8 cellular contexts compared by ENCODE assay signal in genomic region chr3:30319713-30320112, GRCh38.
DNase-seq lines count a peak whose midpoint lies in the region; ATAC-seq and TF ChIP-seq lines count a peak whose summit lies in the region.

No MANE protein-coding gene starts in this region.

- H3K4me3 Mint-ChIP-seq in activated naive CD4-positive, alpha-beta T cell treated with anti-CD3 and anti-CD28 coated beads for 36 hours: no peak overlapping the region

- H3K4me1 Mint-ChIP-seq in activated naive CD4-positive, alpha-beta T cell treated with anti-CD3 and anti-CD28 coated beads for 36 hours (ENCODE audit: low read depth): peaks cover 21% of the 10 kb centered on the region

- peak overlapping the region; percentile 62 to 84 for H3K27ac ChIP-seq in right atrium auricular region

- DNase-seq in NCI-H1417 (lab: John Stamatoyannopoulos, UW) (peak in 2 of 3 experiments; percentile 7 to 9), NCI-H1417 treated with DMSO at 0.1 percent for 48 hours (lab: John Stamatoyannopoulos, UW) (no peak), NT2/D1 (ENCODE audit: low read depth, low spot score) (peak; percentile 13), right atrium auricular region (ENCODE audit: low spot score) (peak; percentile 68), C1 segment of cervical spinal cord (lab: John Stamatoyannopoulos, UW) (no peak)
- DNase-seq in activated naive CD4-positive, alpha-beta T cell treated with anti-CD3 and anti-CD28 coated beads for 36 hours: peak; percentile 67
- DNase-seq in stimulated activated CD4-positive, alpha-beta T cell treated with anti-CD3 and anti-CD28 coated beads, Interleukin-4, amount 100 ng/mL, for 24 hours: peak; percentile 48

- H3K4me1 ChIP-seq in NT2/D1 (ENCODE audit: insufficient read depth, insufficient read length) (no peaks in the 10 kb centered on the region), right atrium auricular region (peaks cover 0 to 14% of the 10 kb centered on the region in 2 donors)

- H3K27me3 ChIP-seq in NT2/D1 (ENCODE audit: insufficient read depth, insufficient read length) (no peaks in the 10 kb centered on the region), right atrium auricular region (no peaks in the 10 kb centered on the region)

- no peak overlapping the region for H3K9ac ChIP-seq in NT2/D1 (ENCODE audit: insufficient read length, low read depth)

- H3K9me3 Mint-ChIP-seq in activated naive CD4-positive, alpha-beta T cell treated with anti-CD3 and anti-CD28 coated beads for 36 hours: peaks cover 13% of the 10 kb centered on the region

- peaks cover 4% of the 10 kb centered on the region for H3K36me3 Mint-ChIP-seq in activated naive CD4-positive, alpha-beta T cell treated with anti-CD3 and anti-CD28 coated beads for 36 hours (ENCODE audit: low read depth)

- intact Hi-C loops in activated naive CD4-positive, alpha-beta T cell treated with anti-CD3 and anti-CD28 coated beads for 36 hours (cut with micrococcal nuclease): loop anchor here (1.0 to 2.0 kb wide), 5 partner anchors 28 to 431 kb away; partner anchors contain the start of gene TGFBR2

- CTCF ChIA-PET in activated naive CD4-positive, alpha-beta T cell treated with anti-CD3 and anti-CD28 coated beads for 36 hours (lab: Charles Lee): interaction anchor here (0.6 to 2.0 kb wide), 30 partner anchors 11 to 445 kb away, joined by 3 to 14 read pairs (median 3); partner anchors contain the start of gene TGFBR2

- peak; percentile 57 to 74 for TF ChIP-seq CTCF in right atrium auricular region (IDR thresholded peaks at IDR 0.05)

- H3K27me3 Mint-ChIP-seq in activated naive CD4-positive, alpha-beta T cell treated with anti-CD3 and anti-CD28 coated beads for 36 hours (ENCODE audit: low read depth): no peaks in the 10 kb centered on the region

- H3K36me3 ChIP-seq in NT2/D1 (ENCODE audit: insufficient read depth, insufficient read length, low read length) (no peaks in the 10 kb centered on the region), right atrium auricular region (no peaks in the 10 kb centered on the region)

- H3K27ac Mint-ChIP-seq in activated naive CD4-positive, alpha-beta T cell treated with anti-CD3 and anti-CD28 coated beads for 36 hours: peak overlapping the region; percentile 26

- 0 out of 2 replicates have a peak, but pooled peaks cover 6% of the 10 kb centered on the region for H3K9me3 ChIP-seq in NT2/D1 (ENCODE audit: insufficient read depth, low read length)
- peaks cover 0 to 23% of the 10 kb centered on the region in 2 donors for H3K9me3 ChIP-seq in right atrium auricular region

- H3K4me3 ChIP-seq in NT2/D1 (ENCODE audit: insufficient read length, low read depth) (no peak overlapping the region), right atrium auricular region (no peak overlapping the region)

- peak; percentile 62 for ATAC-seq in HG02798 (IDR thresholded peaks at IDR 0.05; ENCODE audit: poor library complexity, unreplicated experiment)

Comparison
In these comparisons a context has a peak if more than half of its experiments do, and no peak if none do; other contexts are left out.
1. DNase-seq: peak in NCI-H1417 (2 of 3), NT2/D1 (single experiment), activated naive CD4-positive, alpha-beta T cell treated with anti-CD3 and anti-CD28 coated beads for 36 hours (single experiment), right atrium auricular region (single experiment) and stimulated activated CD4-positive, alpha-beta T cell treated with anti-CD3 and anti-CD28 coated beads, Interleukin-4, amount 100 ng/mL, for 24 hours (single experiment); none in NCI-H1417 treated with DMSO at 0.1 percent for 48 hours (single experiment) and C1 segment of cervical spinal cord (0 of 14).